33 cellular contexts compared by ENCODE assay signal in the genomic region with DNA sequence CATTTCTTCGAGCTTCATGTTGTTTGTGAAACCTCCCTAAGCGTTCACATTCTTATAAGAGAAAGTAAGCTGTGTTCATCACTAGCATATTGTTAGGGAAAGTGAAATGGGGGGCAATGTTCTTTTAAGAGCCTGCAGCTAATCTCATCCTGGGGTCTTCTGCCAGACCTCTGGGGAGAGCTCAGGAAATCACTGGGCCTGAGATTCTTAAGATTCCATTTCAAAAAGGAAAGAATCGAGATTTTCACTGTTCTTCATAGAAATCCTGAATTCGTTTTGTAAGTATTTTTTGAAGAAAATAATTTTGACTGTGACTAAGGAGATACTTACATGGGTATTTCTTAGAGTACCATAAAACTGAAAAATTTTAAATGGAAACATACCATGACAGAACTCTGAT.
"Had no signal": no experiment of that assay in that cellular context is flagged by ENCODE, and none has a peak within 500 bp of the region (broad histone marks: within the 10 kb centered on the region; RNA-seq: fewer than 3 reads in every experiment).

No MANE protein-coding gene starts in this region.

- DNase-seq: Karpas-422, Kasumi-1, MG63, MM.1S, MV-4-11, NCI-H1048, NCI-H1092, NCI-H1092 treated with DMSO at 0.1 percent for 48 hours, NCI-H1105, NCI-H1417 treated with DMSO at 0.1 percent for 48 hours, NCI-H1436, NCI-H1436 treated with DMSO at 0.1 percent for 48 hours, NCI-H146, NCI-H1694, NCI-H1694 treated with DMSO at 0.1 percent for 48 hours, NCI-H187, NCI-H187 treated with DMSO at 0.1 percent for 48 hours, NCI-H1930, NCI-H2029, NCI-H2029 treated with DMSO at 0.1 percent for 48 hours, NCI-H2081, NCI-H2081 treated with DMSO at 0.1 percent for 48 hours, NCI-H2107, NCI-H2171, NCI-H2171 treated with DMSO at 0.1 percent for 48 hours, NCI-H2227 treated with DMSO at 0.1 percent for 48 hours, NCI-H226, NCI-H345, NCI-H446, NCI-H446 treated with DMSO at 0.1 percent for 48 hours, NCI-H510A, NCI-H510A treated with DMSO at 0.1 percent for 48 hours, NCI-H524 had no signal

- H3K27me3 ChIP-seq: MG63 had no signal

- H3K9me3 ChIP-seq: MG63 had no signal

- H3K4me3 ChIP-seq: MG63 had no signal

- H3K36me3 ChIP-seq: MG63 had no signal
